In genomic region chr4:141705048-141705746, GRCh38 we compare ENCODE assay signal across 13 cellular contexts.
DNase-seq lines count a peak whose midpoint lies in the region; ATAC-seq and TF ChIP-seq lines count a peak whose summit lies in the region.
"Had no signal": no experiment of that assay in that cellular context is flagged by ENCODE, and none has a peak within 500 bp of the region (broad histone marks: within the 10 kb centered on the region; RNA-seq: fewer than 3 reads in every experiment).

No MANE protein-coding gene starts in this region.

- peak overlapping the region; percentile 37 for H3K4me3 Mint-ChIP-seq in stimulated activated memory B cell treated with anti-CD40 and anti-IgM and Interleukin-4, amounts not matched to agents 10 μg/mL and 1 μg/mL and 100 μg/mL, for 72 hours

- H3K27me3 ChIP-seq in PC-3 (ENCODE audit: low read length) = no peaks in the 10 kb centered on the region
- H3K27me3 ChIP-seq: SJSA1 had no signal

- peaks cover 3% of the 10 kb centered on the region for H3K9me3 Mint-ChIP-seq in stimulated activated memory B cell treated with anti-CD40 and anti-IgM and Interleukin-4, amounts not matched to agents 10 μg/mL and 1 μg/mL and 100 μg/mL, for 72 hours

- H3K27ac Mint-ChIP-seq in stimulated activated memory B cell treated with anti-CD40 and anti-IgM and Interleukin-4, amounts not matched to agents 10 μg/mL and 1 μg/mL and 100 μg/mL, for 72 hours = peak overlapping the region; percentile 48

- POLR2A ChIA-PET in PC-3 (lab: Charles Lee; ENCODE audit: unreplicated experiment) = no interaction called here

- TF ChIP-seq CTCF in PC-3 (conservative IDR thresholded peaks at IDR 0.05; ENCODE audit: low read depth, low read length) = no peak

- H3K27ac ChIP-seq in PC-3 (ENCODE audit: low read length) = no peak overlapping the region
- H3K27ac ChIP-seq: SJSA1 had no signal

- ATAC-seq in GM18909 (IDR thresholded peaks at IDR 0.05; ENCODE audit: poor library complexity, unreplicated experiment) = peak; percentile 76
- ATAC-seq in HG02571 (IDR thresholded peaks at IDR 0.05; ENCODE audit: unreplicated experiment) = peak; percentile 76
- peak; percentile 81 for ATAC-seq in HG03354 (IDR thresholded peaks at IDR 0.05; ENCODE audit: poor library complexity, severe bottlenecking, unreplicated experiment)
- ATAC-seq in stimulated activated memory B cell treated with anti-CD40 and anti-IgM and Interleukin-4, amounts not matched to agents 10 μg/mL and 1 μg/mL and 100 μg/mL, for 72 hours = peak; percentile 69
- no peak for ATAC-seq in PC-3

- H3K9ac ChIP-seq in PC-3 (ENCODE audit: low read length) = no peak overlapping the region

- peaks cover 9% of the 10 kb centered on the region; the same call in 1 of the 2 replicates for H3K4me1 ChIP-seq in PC-3 (ENCODE audit: insufficient read depth, low read length)
- H3K4me1 ChIP-seq: SJSA1 had no signal

- H3K27me3 Mint-ChIP-seq in stimulated activated memory B cell treated with anti-CD40 and anti-IgM and Interleukin-4, amounts not matched to agents 10 μg/mL and 1 μg/mL and 100 μg/mL, for 72 hours = no peaks in the 10 kb centered on the region

- no peaks in the 10 kb centered on the region for H4K20me1 ChIP-seq in PC-3 (ENCODE audit: low read length)

- H3K4me1 Mint-ChIP-seq in stimulated activated memory B cell treated with anti-CD40 and anti-IgM and Interleukin-4, amounts not matched to agents 10 μg/mL and 1 μg/mL and 100 μg/mL, for 72 hours = peaks cover 58% of the 10 kb centered on the region

- DNase-seq in PC-3 = no peak
- no peak for DNase-seq in hepatic stellate cell (ENCODE audit: low spot score)
- DNase-seq in NCI-H146 (lab: John Stamatoyannopoulos, UW) = no peak
- DNase-seq: activated CD4-positive, alpha-beta T cell treated with anti-CD3 and anti-CD28 coated beads for 48 hours; effector CD8-positive, alpha-beta T cell; IMR-90; mesendoderm; NCI-H345 had no signal

- H3K4me3 ChIP-seq in PC-3 (ENCODE audit: low read length) = no peak overlapping the region
- H3K4me3 ChIP-seq: SJSA1 had no signal

- H2AFZ ChIP-seq in PC-3 (ENCODE audit: low read length) = no peak overlapping the region

- no peaks in the 10 kb centered on the region for H3F3A ChIP-seq in PC-3 (ENCODE audit: low read length, unreplicated experiment)

- BruUV-seq in PC-3 (replicated peaks; lab: Mats Ljungman, UMichigan) = no TSS peak

- no peaks in the 10 kb centered on the region for H3K9me2 ChIP-seq in PC-3 (replicated peaks; ENCODE audit: low read length)

- H3K4me2 ChIP-seq in PC-3 (ENCODE audit: low read length) = no peak overlapping the region

- intact Hi-C loops in PC-3 (cut with micrococcal nuclease) = no loop called here

- CTCF ChIA-PET in PC-3 (lab: Charles Lee) = no interaction called here

- peaks cover 3% of the 10 kb centered on the region; the same call in 1 of the 2 replicates for H3K36me3 ChIP-seq in PC-3 (ENCODE audit: low read depth, low read length)
- H3K36me3 ChIP-seq: SJSA1 had no signal

- H3K9me3 ChIP-seq in PC-3 (ENCODE audit: low read length) = 0 out of 2 replicates have a peak, but pooled peaks cover 5% of the 10 kb centered on the region
- H3K9me3 ChIP-seq: SJSA1 had no signal

- no peaks in the 10 kb centered on the region for H3K79me2 ChIP-seq in PC-3 (ENCODE audit: low read length)

- peaks cover 8% of the 10 kb centered on the region for H3K36me3 Mint-ChIP-seq in stimulated activated memory B cell treated with anti-CD40 and anti-IgM and Interleukin-4, amounts not matched to agents 10 μg/mL and 1 μg/mL and 100 μg/mL, for 72 hours
